24 cellular contexts compared by ENCODE assay signal in genomic region chr1:173775578-173776196, GRCh38. TPM values are rescaled to one million over a fixed set of nuclear protein-coding genes. Genes with fewer than 3 reads are reported as not detected.
DNase-seq lines count a peak whose midpoint lies in the region; ATAC-seq lines count a peak whose summit lies in the region.
"Had no signal": no experiment of that assay in that cellular context is flagged by ENCODE, and none has a peak within 500 bp of the region (broad histone marks: within the 10 kb centered on the region; RNA-seq: fewer than 3 reads in every experiment).

No MANE protein-coding gene starts in this region.

- DNase-seq in activated naive CD8-positive, alpha-beta T cell treated with anti-CD3 and anti-CD28 coated beads for 36 hours = no peak
- DNase-seq in T-cell = no peak
- DNase-seq in central memory CD8-positive, alpha-beta T cell (ENCODE audit: low spot score in 2 of 2) = no peak
- no peak for DNase-seq in DMS153 (lab: John Stamatoyannopoulos, UW)
- DNase-seq in NK-92 treated with Interleukin-12 subunit alpha and Interleukin-12 subunit beta, amount 100 ng/mL, for 24 hours (lab: John Stamatoyannopoulos, UW) = no peak
- no peak for DNase-seq in HT-29 (ENCODE audit: low spot score)
- DNase-seq in left colon = no peak
- DNase-seq: AML-193, DMS79 treated with DMSO at 0.1 percent for 48 hours, GM23248, H9, HFFc6, KG1, MV-4-11, NCI-H1105 treated with DMSO at 0.1 percent for 48 hours, NCI-H2029 treated with DMSO at 0.1 percent for 48 hours, NCI-H2171 treated with DMSO at 0.1 percent for 48 hours, NCI-H526, PC-3, Right ventricle myocardium superior, SW 1271 had no signal

- peaks cover 19% of the 10 kb centered on the region for H3K36me3 Mint-ChIP-seq in activated naive CD8-positive, alpha-beta T cell
- H3K36me3 Mint-ChIP-seq in activated naive CD8-positive, alpha-beta T cell treated with anti-CD3 and anti-CD28 coated beads for 36 hours = peaks cover 15% of the 10 kb centered on the region
- peaks cover 56% of the 10 kb centered on the region for H3K36me3 Mint-ChIP-seq in T-cell
- H3K36me3 Mint-ChIP-seq in central memory CD8-positive, alpha-beta T cell (ENCODE audit: insufficient read depth) = peaks cover 35% of the 10 kb centered on the region

- no peak overlapping the region for H3K4me3 Mint-ChIP-seq in activated naive CD8-positive, alpha-beta T cell
- no peak overlapping the region for H3K4me3 Mint-ChIP-seq in activated naive CD8-positive, alpha-beta T cell treated with anti-CD3 and anti-CD28 coated beads for 36 hours
- no peak overlapping the region for H3K4me3 Mint-ChIP-seq in T-cell
- no peak overlapping the region for H3K4me3 Mint-ChIP-seq in central memory CD8-positive, alpha-beta T cell
- H3K4me3 Mint-ChIP-seq: H9, HFFc6 had no signal

- no peaks in the 10 kb centered on the region for H3K9me3 Mint-ChIP-seq in activated naive CD8-positive, alpha-beta T cell (ENCODE audit: low read depth)
- no peaks in the 10 kb centered on the region for H3K9me3 Mint-ChIP-seq in activated naive CD8-positive, alpha-beta T cell treated with anti-CD3 and anti-CD28 coated beads for 36 hours
- H3K9me3 Mint-ChIP-seq in T-cell = no peaks in the 10 kb centered on the region
- no peaks in the 10 kb centered on the region for H3K9me3 Mint-ChIP-seq in central memory CD8-positive, alpha-beta T cell
- H3K9me3 Mint-ChIP-seq: H9, HFFc6 had no signal

- intact Hi-C loops in left colon (cut with DNase I, micrococcal nuclease) = no loop called here

- POLR2A ChIA-PET in T-cell (lab: Charles Lee) = interaction anchor here in 1 of 2 donors (0.7 kb wide), 1 partner anchor 9 kb away, joined by 3 read pairs; no protein-coding TSS in a partner anchor

- no peaks in the 10 kb centered on the region for H3K27me3 Mint-ChIP-seq in activated naive CD8-positive, alpha-beta T cell
- no peaks in the 10 kb centered on the region for H3K27me3 Mint-ChIP-seq in activated naive CD8-positive, alpha-beta T cell treated with anti-CD3 and anti-CD28 coated beads for 36 hours
- H3K27me3 Mint-ChIP-seq in T-cell = no peaks in the 10 kb centered on the region
- H3K27me3 Mint-ChIP-seq in central memory CD8-positive, alpha-beta T cell = no peaks in the 10 kb centered on the region

- peaks cover 5% of the 10 kb centered on the region for H3K4me1 Mint-ChIP-seq in activated naive CD8-positive, alpha-beta T cell (ENCODE audit: low read depth)
- no peaks in the 10 kb centered on the region for H3K4me1 Mint-ChIP-seq in activated naive CD8-positive, alpha-beta T cell treated with anti-CD3 and anti-CD28 coated beads for 36 hours
- H3K4me1 Mint-ChIP-seq in T-cell = peaks cover 0 to 7% (median 3%) of the 10 kb centered on the region in 3 donors
- H3K4me1 Mint-ChIP-seq in central memory CD8-positive, alpha-beta T cell = peaks cover 17% of the 10 kb centered on the region
- H3K4me1 Mint-ChIP-seq: H9 had no signal

- peak overlapping the region; percentile 36 for H3K27ac Mint-ChIP-seq in activated naive CD8-positive, alpha-beta T cell
- H3K27ac Mint-ChIP-seq in activated naive CD8-positive, alpha-beta T cell treated with anti-CD3 and anti-CD28 coated beads for 36 hours = no peak overlapping the region
- H3K27ac Mint-ChIP-seq in T-cell = peak overlapping the region; percentile 29 to 30
- peak overlapping the region; percentile 47 for H3K27ac Mint-ChIP-seq in central memory CD8-positive, alpha-beta T cell (ENCODE audit: low read depth)
- H3K27ac Mint-ChIP-seq: H9, HFFc6 had no signal

- ATAC-seq in T-cell (replicated peaks in 1 of 4) (no peak), left colon (no peak)
- no peak for ATAC-seq in central memory CD8-positive, alpha-beta T cell (replicated peaks; ENCODE audit: extremely low read depth, poor library complexity, severe bottlenecking)
- ATAC-seq: GM12878, HepG2, PC-3 had no signal

- CTCF ChIA-PET in T-cell (lab: Charles Lee) = interaction anchor here in 1 of 2 donors (0.5 kb wide), 1 partner anchor 273 kb away, joined by 3 read pairs; no protein-coding TSS in a partner anchor

RNA-seq across cellular contexts. Expression of gene DARS2, which starts 48.8 kb away (rescaled TPM):
- total RNA-seq in activated naive CD8-positive, alpha-beta T cell treated with anti-CD3 and anti-CD28 coated beads for 36 hours = 10 to 100 TPM; 47.0 to 48.1 TPM
- total RNA-seq in T-cell (10 to 100 TPM in 3 of 5 donors, 1 to 10 TPM in 2; 4.9 to 14.1 (median 13.6) TPM), left colon (10 to 100 TPM; 24.3 to 27.4 TPM)
- 11.1 and 14.5 TPM in 2 replicates for total RNA-seq in HT-29 (2014; rRNA removed; shearing (Covaris generic))

RNA-seq across cellular contexts. Expression of gene CENPL, which starts 49.0 kb away (rescaled TPM):
- total RNA-seq in activated naive CD8-positive, alpha-beta T cell treated with anti-CD3 and anti-CD28 coated beads for 36 hours = 10 to 100 TPM; 30.7 to 34.2 TPM
- 10 to 100 TPM in 3 of 5 donors, 1 to 10 TPM in 2; 8.1 to 12.7 (median 10.3) TPM for total RNA-seq in T-cell
- total RNA-seq in HT-29 (2014; rRNA removed; shearing (Covaris generic)) = 9.9 and 13.0 TPM in 2 replicates
- 1 to 10 TPM; 3.2 to 6.8 TPM for total RNA-seq in left colon
